ENCODE assay signal across 15 cellular contexts in genomic region chr11:112293614-112294013, GRCh38. TPM values are rescaled to one million over a fixed set of nuclear protein-coding genes. Genes with fewer than 3 reads are reported as not detected.
DNase-seq lines count a peak whose midpoint lies in the region; FAIRE-seq and TF ChIP-seq lines count a peak whose summit lies in the region.
"Had no signal": no experiment of that assay in that cellular context is flagged by ENCODE, and none has a peak within 500 bp of the region (broad histone marks: within the 10 kb centered on the region; RNA-seq: fewer than 3 reads in every experiment).

No MANE protein-coding gene starts in this region.

- peak overlapping the region; percentile 41 for H2AFZ ChIP-seq in keratinocyte (ENCODE audit: control insufficient read depth, low read length)

- H3K79me2 ChIP-seq in keratinocyte (ENCODE audit: control insufficient read depth, insufficient read depth, low read length): no peaks in the 10 kb centered on the region

- H3K9me3 Mint-ChIP-seq in activated naive CD4-positive, alpha-beta T cell treated with anti-CD3 and anti-CD28 coated beads, Interleukin-2, amount 10 ng/mL, durations not matched to agents 7 days and 5 days: peaks cover 4% of the 10 kb centered on the region
- H3K9me3 Mint-ChIP-seq: activated CD4-positive, alpha-beta memory T cell treated with anti-CD3 and anti-CD28 coated beads, Interleukin-2, amount 10 ng/mL, durations not matched to agents 7 days and 5 days had no signal

- H3K27me3 ChIP-seq in keratinocyte (ENCODE audit: control insufficient read depth, extremely low read depth, insufficient read depth, low read length) (no peaks in the 10 kb centered on the region), skeletal muscle satellite cell (ENCODE audit: control insufficient read depth, insufficient read depth, low read length) (no peaks in the 10 kb centered on the region)

- dilution Hi-C loops in keratinocyte (cut with MboI; ENCODE audit: extremely low pct_ligation_motif_present, low sequenced_read_pairs): no loop called here

- H3K4me2 ChIP-seq in keratinocyte (ENCODE audit: control insufficient read depth, extremely low read depth, insufficient read depth, low read depth, low read length) (no peak overlapping the region), skeletal muscle satellite cell (ENCODE audit: low read length) (peak overlapping the region; percentile 43)
- H3K4me2 ChIP-seq: BLaER1 treated with 17β-estradiol and CSF1 and Interleukin-3, amounts not matched to agents 10 nM and 100 nM had no signal

- CTCF ChIA-PET in activated naive CD4-positive, alpha-beta T cell treated with anti-CD3 and anti-CD28 coated beads, Interleukin-2, amount 10 ng/mL, durations not matched to agents 7 days and 5 days (lab: Charles Lee): interaction anchor here (1.0 to 1.9 kb wide), 4 partner anchors 10 to 262 kb away, joined by 3 to 9 read pairs (median 4); no protein-coding TSS in a partner anchor

- H3K4me1 Mint-ChIP-seq in activated naive CD4-positive, alpha-beta T cell treated with anti-CD3 and anti-CD28 coated beads, Interleukin-2, amount 10 ng/mL, durations not matched to agents 7 days and 5 days: peaks cover 63% of the 10 kb centered on the region

- no peaks in the 10 kb centered on the region for H4K20me1 ChIP-seq in keratinocyte (ENCODE audit: control insufficient read depth, extremely low read depth, insufficient read depth, low read length)
- H4K20me1 ChIP-seq: BLaER1 treated with 17β-estradiol and CSF1 and Interleukin-3, amounts not matched to agents 10 nM and 100 nM had no signal

- no peak overlapping the region for H3K27ac Mint-ChIP-seq in activated naive CD4-positive, alpha-beta T cell treated with anti-CD3 and anti-CD28 coated beads, Interleukin-2, amount 10 ng/mL, durations not matched to agents 7 days and 5 days
- H3K27ac Mint-ChIP-seq: activated CD4-positive, alpha-beta memory T cell treated with anti-CD3 and anti-CD28 coated beads, Interleukin-2, amount 10 ng/mL, durations not matched to agents 7 days and 5 days had no signal

- no peak overlapping the region for H3K4me3 Mint-ChIP-seq in activated naive CD4-positive, alpha-beta T cell treated with anti-CD3 and anti-CD28 coated beads, Interleukin-2, amount 10 ng/mL, durations not matched to agents 7 days and 5 days
- H3K4me3 Mint-ChIP-seq: activated CD4-positive, alpha-beta memory T cell treated with anti-CD3 and anti-CD28 coated beads, Interleukin-2, amount 10 ng/mL, durations not matched to agents 7 days and 5 days had no signal

- peak overlapping the region; percentile 15 for H3K27ac ChIP-seq in keratinocyte (ENCODE audit: control insufficient read depth, insufficient read depth, low read length)
- H3K27ac ChIP-seq: BLaER1 treated with 17β-estradiol and CSF1 and Interleukin-3, amounts not matched to agents 10 nM and 100 nM had no signal

- H3K36me3 Mint-ChIP-seq in activated naive CD4-positive, alpha-beta T cell treated with anti-CD3 and anti-CD28 coated beads, Interleukin-2, amount 10 ng/mL, durations not matched to agents 7 days and 5 days: peaks cover 31% of the 10 kb centered on the region

- H3K27me3 Mint-ChIP-seq in activated naive CD4-positive, alpha-beta T cell treated with anti-CD3 and anti-CD28 coated beads, Interleukin-2, amount 10 ng/mL, durations not matched to agents 7 days and 5 days: peaks cover 6% of the 10 kb centered on the region

- H3K4me3 ChIP-seq in cardiac fibroblast (replicated peaks in 1 of 2; ENCODE audit: low read depth in 2 of 2, low read length in 2 of 2) (no peak overlapping the region), keratinocyte (ENCODE audit: control insufficient read depth in 2 of 3, extremely low read depth in 1 of 3, insufficient read depth in 2 of 3, low read depth in 1 of 3, low read length in 3 of 3) (no peak overlapping the region), skeletal muscle satellite cell (ENCODE audit: low read length) (peak overlapping the region; percentile 30)
- H3K4me3 ChIP-seq: BLaER1 treated with 17β-estradiol and CSF1 and Interleukin-3, amounts not matched to agents 10 nM and 100 nM had no signal

- no peaks in the 10 kb centered on the region for H3K36me3 ChIP-seq in keratinocyte (ENCODE audit: control insufficient read depth in 2 of 2, extremely low read depth in 1 of 2, insufficient read depth in 2 of 2, low read length in 2 of 2)
- H3K36me3 ChIP-seq in skeletal muscle satellite cell (ENCODE audit: insufficient read depth, low read length): peaks cover 3% of the 10 kb centered on the region
- H3K36me3 ChIP-seq: BLaER1 treated with 17β-estradiol and CSF1 and Interleukin-3, amounts not matched to agents 10 nM and 100 nM had no signal

- no peak for FAIRE-seq in keratinocyte (lab: Jason Lieb, UNC)
- FAIRE-seq: bronchial epithelial cell had no signal

- TF ChIP-seq CTCF in cardiac fibroblast (IDR thresholded peaks at IDR 0.05; ENCODE audit: low read depth, low read length) (no peak), keratinocyte (optimal IDR thresholded peaks at IDR 0.05 in 1 of 3, IDR thresholded peaks at IDR 0.05 in 1 of 3, conservative IDR thresholded peaks at IDR 0.05 in 1 of 3; ENCODE audit: extremely low read depth in 1 of 3, insufficient read depth in 2 of 3, low read length in 3 of 3) (no peak)

- H3K4me1 ChIP-seq in keratinocyte (ENCODE audit: control insufficient read depth, extremely low read depth, insufficient read depth, low read length): peaks cover 25% of the 10 kb centered on the region
- H3K4me1 ChIP-seq in skeletal muscle satellite cell (ENCODE audit: control insufficient read depth, insufficient read depth, low read length): peaks cover 47% of the 10 kb centered on the region

- no peaks in the 10 kb centered on the region for H3K9me3 ChIP-seq in keratinocyte (ENCODE audit: control insufficient read depth, low read depth, low read length)
- no peaks in the 10 kb centered on the region for H3K9me3 ChIP-seq in skeletal muscle satellite cell (replicated peaks; ENCODE audit: low read length)
- H3K9me3 ChIP-seq: BLaER1 treated with 17β-estradiol and CSF1 and Interleukin-3, amounts not matched to agents 10 nM and 100 nM had no signal

- H3K9ac ChIP-seq in keratinocyte (ENCODE audit: control insufficient read depth, extremely low read depth, insufficient read depth, low read length) (no peak overlapping the region), skeletal muscle satellite cell (ENCODE audit: low read depth, low read length) (peak overlapping the region; percentile 73)
- H3K9ac ChIP-seq: BLaER1 treated with 17β-estradiol and CSF1 and Interleukin-3, amounts not matched to agents 10 nM and 100 nM had no signal

- DNase-seq in LHCN-M2 (ENCODE audit: low read depth) (peak; percentile 29), cardiac fibroblast (ENCODE audit: low read depth in 2 of 2) (peak; percentile 14 to 29), keratinocyte (ENCODE audit: low read depth, low spot score) (no peak), NCI-H748 treated with DMSO at 0.1 percent for 48 hours (lab: John Stamatoyannopoulos, UW) (no peak), SIG-M5 (lab: John Stamatoyannopoulos, UW) (no peak)
- no peak for DNase-seq in activated naive CD4-positive, alpha-beta T cell treated with anti-CD3 and anti-CD28 coated beads, Interleukin-2, amount 10 ng/mL, durations not matched to agents 7 days and 5 days
- no peak for DNase-seq in activated CD4-positive, CD25-positive, alpha-beta regulatory T cell treated with anti-CD3 and anti-CD28 coated beads, Interleukin-2, amount 50 U/mL, for 72 hours
- DNase-seq: activated CD4-positive, alpha-beta memory T cell treated with anti-CD3 and anti-CD28 coated beads, Interleukin-2, amount 10 ng/mL, durations not matched to agents 7 days and 5 days; NCI-H2029 treated with DMSO at 0.1 percent for 48 hours; NCI-H82 had no signal

- no peaks in the 10 kb centered on the region for H3K9me1 ChIP-seq in keratinocyte (ENCODE audit: control insufficient read depth, extremely low read depth, insufficient read depth, low read length)

RNA-seq across cellular contexts. Expression of gene PLET1, which starts 33.0 kb away (rescaled TPM):
- total RNA-seq in LHCN-M2 (2014; rRNA removed): not detected in 2 replicates
- not detected for polyA plus RNA-seq in LHCN-M2 (2012)
- 0.05 TPM in 1 of 3 replicates, not detected in the others for polyA plus RNA-seq in keratinocyte
- not detected for polyA plus RNA-seq in keratinocyte (2011; ENCODE audit: low read depth)
- polyA plus RNA-seq in keratinocyte (2011; cell fraction: cytosol; rRNA removed): not detected in 2 replicates
- polyA plus RNA-seq in keratinocyte (2011; cell fraction: nucleus; rRNA removed): not detected in 2 replicates
- 0.16 TPM in 1 of 2 replicates, not detected in the other for polyA plus RNA-seq in keratinocyte (2012; ENCODE audit: low replicate concordance)
- polyA minus RNA-seq in keratinocyte: not detected in 3 replicates
- not detected for polyA minus RNA-seq in keratinocyte (2011; cell fraction: cytosol; rRNA and poly(A)+ RNA removed)
- not detected in 2 replicates for polyA minus RNA-seq in keratinocyte (2011; cell fraction: nucleus; rRNA and poly(A)+ RNA removed)
- total RNA-seq in skeletal muscle satellite cell (2012; rRNA removed): not detected in 2 replicates
- total RNA-seq: activated CD4-positive, alpha-beta memory T cell treated with anti-CD3 and anti-CD28 coated beads, Interleukin-2, amount 10 ng/mL, durations not matched to agents 7 days and 5 days; bronchial epithelial cell; mesenteric fat pad; omental fat pad had no signal

Comparison
In these comparisons a context has a peak if more than half of its experiments do, and no peak if none do; other contexts are left out.
1. DNase-seq: peak in LHCN-M2 (single experiment) and cardiac fibroblast (2 of 2); none in keratinocyte (single experiment), activated naive CD4-positive, alpha-beta T cell treated with anti-CD3 and anti-CD28 coated beads, Interleukin-2, amount 10 ng/mL, durations not matched to agents 7 days and 5 days (single experiment), NCI-H748 treated with DMSO at 0.1 percent for 48 hours (single experiment), activated CD4-positive, CD25-positive, alpha-beta regulatory T cell treated with anti-CD3 and anti-CD28 coated beads, Interleukin-2, amount 50 U/mL, for 72 hours (single experiment) and SIG-M5 (single experiment).